In genomic region chr2:178761759-178762371, GRCh38 we compare ENCODE assay signal across 10 cellular contexts. TPM values are rescaled to one million over a fixed set of nuclear protein-coding genes. Genes with fewer than 3 reads are reported as not detected.
DNase-seq lines count a peak whose midpoint lies in the region; ATAC-seq and TF ChIP-seq lines count a peak whose summit lies in the region.
"Had no signal": no experiment of that assay in that cellular context is flagged by ENCODE, and none has a peak within 500 bp of the region (broad histone marks: within the 10 kb centered on the region; RNA-seq: fewer than 3 reads in every experiment).

No MANE protein-coding gene starts in this region.

- no peak overlapping the region for H2BK15ac ChIP-seq in IMR-90 (ENCODE audit: low read depth, low read length)

- H3K27ac ChIP-seq in IMR-90 (ENCODE audit: insufficient read depth, low read length): no peak overlapping the region
- H3K27ac ChIP-seq in PC-9: no peak overlapping the region
- no peak overlapping the region for H3K27ac ChIP-seq in colonic mucosa
- H3K27ac ChIP-seq: BLaER1 treated with 17β-estradiol and CSF1 and Interleukin-3, amounts not matched to agents 10 nM and 100 nM had no signal

- H3K36me3 ChIP-seq in IMR-90 (ENCODE audit: control insufficient read depth, insufficient read depth, low read length): no peaks in the 10 kb centered on the region
- no peaks in the 10 kb centered on the region for H3K36me3 ChIP-seq in PC-9 (ENCODE audit: low read depth)
- no peaks in the 10 kb centered on the region for H3K36me3 ChIP-seq in colonic mucosa
- H3K36me3 ChIP-seq: BLaER1 treated with 17β-estradiol and CSF1 and Interleukin-3, amounts not matched to agents 10 nM and 100 nM had no signal

- no peak overlapping the region for H2AK5ac ChIP-seq in IMR-90 (ENCODE audit: low read depth, low read length)

- POLR2A ChIA-PET in IMR-90 (lab: Charles Lee; ENCODE audit: unreplicated experiment) (no interaction called here), PC-9 (lab: Charles Lee; ENCODE audit: unreplicated experiment) (no interaction called here)

- no peaks in the 10 kb centered on the region for H3K27me3 Mint-ChIP-seq in natural killer cell (ENCODE audit: low read depth in 2 of 2)
- H3K27me3 Mint-ChIP-seq: stimulated activated naive CD8-positive, alpha-beta T cell treated with anti-CD3 and anti-CD28 coated beads, Interleukin-15, Interleukin-2, amounts not matched to agents 100 ng/mL and 50 ng/mL, for 24 hours had no signal

- H2AFZ ChIP-seq in IMR-90 (replicated peaks; ENCODE audit: low read length, poor library complexity) (no peak overlapping the region), PC-9 (no peak overlapping the region)

- H3K4me1 Mint-ChIP-seq in natural killer cell: no peaks in the 10 kb centered on the region

- H2BK120ac ChIP-seq in IMR-90 (ENCODE audit: low read depth, low read length): no peak overlapping the region

- H3K4me3 Mint-ChIP-seq in natural killer cell: no peak overlapping the region
- H3K4me3 Mint-ChIP-seq: stimulated activated naive CD8-positive, alpha-beta T cell treated with anti-CD3 and anti-CD28 coated beads, Interleukin-15, Interleukin-2, amounts not matched to agents 100 ng/mL and 50 ng/mL, for 24 hours had no signal

- no peak for TF ChIP-seq POLR2A in IMR-90 (IDR thresholded peaks at IDR 0.05; ENCODE audit: low read depth, low read length)

- H4K8ac ChIP-seq in IMR-90 (ENCODE audit: low read depth in 2 of 2, low read length in 2 of 2): no peak overlapping the region

- H3K14ac ChIP-seq in IMR-90 (replicated peaks; ENCODE audit: low read depth, low read length): no peak overlapping the region

- H4K91ac ChIP-seq in IMR-90 (ENCODE audit: insufficient read depth, low read depth, low read length): no peak overlapping the region

- peak; percentile 66 for TF ChIP-seq CTCF in IMR-90 (conservative IDR thresholded peaks at IDR 0.05; ENCODE audit: low read depth, low read length)
- TF ChIP-seq CTCF in PC-9 (conservative IDR thresholded peaks at IDR 0.05): peak; percentile 98
- TF ChIP-seq CTCF in colonic mucosa (IDR thresholded peaks at IDR 0.05): peak; percentile 58
- TF ChIP-seq CTCF in natural killer cell (IDR thresholded peaks at IDR 0.05): peak; percentile 62
- no peak for TF ChIP-seq CTCF in omental fat pad (IDR thresholded peaks at IDR 0.05)

- ATAC-seq in GM19452 (IDR thresholded peaks at IDR 0.05; ENCODE audit: unreplicated experiment) (peak; percentile 64), IMR-90 (ENCODE audit: low read depth) (peak; percentile 33; the same call in 1 of the 2 replicates), natural killer cell (peak in 2 of 3 donors; percentile 42 to 46), omental fat pad (ENCODE audit: low FRiP score) (no peak)

- intact Hi-C loops in IMR-90 (cut with micrococcal nuclease): loop anchor here (1.0 kb wide), 1 partner anchor 152 kb away; no protein-coding TSS in a partner anchor
- intact Hi-C loops in PC-9 (cut with micrococcal nuclease; ENCODE audit: unreplicated experiment): loop anchor here (1.0 to 10.0 kb wide), 7 partner anchors 152 to 1315 kb away; partner anchors contain the start of gene FKBP7
- intact Hi-C loops in colonic mucosa (cut with DNase I): no loop called here
- intact Hi-C loops in natural killer cell (cut with micrococcal nuclease): no loop called here

- 0% methylated on average over 1 of the region's 2 CpGs; no CpG with 5 or more reads in 1 of the 2 experiments for WGBS in IMR-90 (ENCODE audit: extremely low coverage in 2 of 2, insufficient read length in 1 of 2), 2 experiments

- no peaks in the 10 kb centered on the region for H3F3A ChIP-seq in PC-9 (ENCODE audit: insufficient read depth, low read depth)

- BruUV-seq in IMR-90 (replicated peaks; lab: Mats Ljungman, UMichigan) (no TSS peak), PC-9 (replicated peaks; lab: Mats Ljungman, UMichigan) (no TSS peak)

- H3K9me2 ChIP-seq in PC-9 (ENCODE audit: insufficient read depth): no peaks in the 10 kb centered on the region

- in situ Hi-C loops in IMR-90 (cut with MboI; ENCODE audit: low sequenced_read_pairs): no loop called here

- H2AK9ac ChIP-seq in IMR-90 (replicated peaks; ENCODE audit: low read depth, low read length, poor library complexity): no peak overlapping the region

- H3K4ac ChIP-seq in IMR-90 (ENCODE audit: low read depth, low read length): no peak overlapping the region

- H3K56ac ChIP-seq in IMR-90 (ENCODE audit: extremely low read depth, insufficient read depth, low read length): no peak overlapping the region

- no peaks in the 10 kb centered on the region for H3K79me1 ChIP-seq in IMR-90 (ENCODE audit: low read depth in 1 of 2, low read length in 2 of 2)

- H3K9me1 ChIP-seq in IMR-90 (ENCODE audit: insufficient read depth, low read length): no peaks in the 10 kb centered on the region

- H4K20me1 ChIP-seq in IMR-90 (ENCODE audit: insufficient read depth, low read length) (no peaks in the 10 kb centered on the region), PC-9 (ENCODE audit: insufficient read depth) (no peaks in the 10 kb centered on the region)
- H4K20me1 ChIP-seq: BLaER1 treated with 17β-estradiol and CSF1 and Interleukin-3, amounts not matched to agents 10 nM and 100 nM had no signal

- peak; percentile 65 for TF ChIP-seq RAD21 in IMR-90 (IDR thresholded peaks at IDR 0.05; ENCODE audit: low read length)

- H3K79me2 ChIP-seq in PC-9 (ENCODE audit: low read depth): no peaks in the 10 kb centered on the region

- H3K27ac Mint-ChIP-seq in natural killer cell: no peak overlapping the region
- H3K27ac Mint-ChIP-seq: stimulated activated naive CD8-positive, alpha-beta T cell treated with anti-CD3 and anti-CD28 coated beads, Interleukin-15, Interleukin-2, amounts not matched to agents 100 ng/mL and 50 ng/mL, for 24 hours had no signal

- DNase-seq in NCI-H524 (lab: John Stamatoyannopoulos, UW) (peak; percentile 6 to 65), NCI-H524 treated with DMSO at 0.1 percent for 48 hours (lab: John Stamatoyannopoulos, UW) (no peak), IMR-90 (peak; percentile 49), PC-9 (peak; percentile 46 to 75), colonic mucosa (peak; percentile 19), natural killer cell (no peak), omental fat pad (ENCODE audit: low spot score) (no peak)

- H3K9ac ChIP-seq in IMR-90 (ENCODE audit: low read depth, low read length): no peak overlapping the region
- H3K9ac ChIP-seq in colonic mucosa (ENCODE audit: low read depth in 2 of 2, low read length in 2 of 2): no peak overlapping the region
- H3K9ac ChIP-seq: BLaER1 treated with 17β-estradiol and CSF1 and Interleukin-3, amounts not matched to agents 10 nM and 100 nM had no signal

- H3K9me3 Mint-ChIP-seq in natural killer cell: no peaks in the 10 kb centered on the region
- H3K9me3 Mint-ChIP-seq: stimulated activated naive CD8-positive, alpha-beta T cell treated with anti-CD3 and anti-CD28 coated beads, Interleukin-15, Interleukin-2, amounts not matched to agents 100 ng/mL and 50 ng/mL, for 24 hours had no signal

- dilution Hi-C loops in IMR-90 (cut with HindIII; ENCODE audit: low sequenced_read_pairs, unreplicated experiment): no loop called here

- H3K4me3 ChIP-seq in IMR-90 (ENCODE audit: insufficient read depth, low read depth, low read length): no peak overlapping the region
- no peak overlapping the region for H3K4me3 ChIP-seq in PC-9
- H3K4me3 ChIP-seq in colonic mucosa: no peak overlapping the region
- H3K4me3 ChIP-seq: BLaER1 treated with 17β-estradiol and CSF1 and Interleukin-3, amounts not matched to agents 10 nM and 100 nM had no signal

- H3K4me2 ChIP-seq in IMR-90 (ENCODE audit: low read depth, low read length): no peak overlapping the region
- H3K4me2 ChIP-seq in PC-9: no peak overlapping the region
- H3K4me2 ChIP-seq: BLaER1 treated with 17β-estradiol and CSF1 and Interleukin-3, amounts not matched to agents 10 nM and 100 nM had no signal

- H3K9me3 ChIP-seq in IMR-90 (ENCODE audit: control insufficient read depth, insufficient read depth, low read length) (no peaks in the 10 kb centered on the region), PC-9 (ENCODE audit: insufficient read depth, low read depth) (no peaks in the 10 kb centered on the region), colonic mucosa (no peaks in the 10 kb centered on the region)
- H3K9me3 ChIP-seq: BLaER1 treated with 17β-estradiol and CSF1 and Interleukin-3, amounts not matched to agents 10 nM and 100 nM had no signal

- CTCF ChIA-PET in IMR-90 (lab: Yijun Ruan, JAX) (interaction anchor here (0.6 to 1.9 kb wide), 14 partner anchors 10 to 997 kb away, joined by 3 to 11 read pairs (median 4); no protein-coding TSS in a partner anchor), PC-9 (lab: Charles Lee) (interaction anchor here (0.5 to 1.4 kb wide), 6 partner anchors 34 to 510 kb away, joined by 3 to 8 read pairs (median 4); no protein-coding TSS in a partner anchor)

- H4K5ac ChIP-seq in IMR-90 (ENCODE audit: low read depth, low read length): no peak overlapping the region

- H2BK20ac ChIP-seq in IMR-90 (ENCODE audit: low read depth, low read length): no peak overlapping the region

- H3K4me1 ChIP-seq in IMR-90 (ENCODE audit: control insufficient read depth, insufficient read depth, low read length) (no peaks in the 10 kb centered on the region), PC-9 (replicated peaks; ENCODE audit: insufficient read depth) (peaks cover 11% of the 10 kb centered on the region), colonic mucosa (no peaks in the 10 kb centered on the region)

- H3K36me3 Mint-ChIP-seq in natural killer cell: no peaks in the 10 kb centered on the region

- H3K27me3 ChIP-seq in IMR-90 (ENCODE audit: control insufficient read depth, insufficient read depth, low read length) (peaks cover 2% of the 10 kb centered on the region; the same call in 1 of the 2 replicates), PC-9 (ENCODE audit: insufficient read depth, low read depth) (no peaks in the 10 kb centered on the region), colonic mucosa (no peaks in the 10 kb centered on the region)
- H3K27me3 ChIP-seq: BLaER1 treated with 17β-estradiol and CSF1 and Interleukin-3, amounts not matched to agents 10 nM and 100 nM had no signal

- H2BK5ac ChIP-seq in IMR-90 (ENCODE audit: low read depth, low read length, poor library complexity, severe bottlenecking): no peak overlapping the region

- H3K23ac ChIP-seq in IMR-90 (ENCODE audit: low read depth, low read length): no peak overlapping the region

- H3K18ac ChIP-seq in IMR-90 (ENCODE audit: low read depth, low read length): no peak overlapping the region

TF ChIP-seq in IMR-90, 13 proteins besides CTCF, POLR2A, EP300 and RAD21 (continues in another document):
- TF ChIP-seq SMC3 (IDR thresholded peaks at IDR 0.05; ENCODE audit: low read depth, low read length): peak; percentile 33; the same call in 1 of the 2 replicates

RNA-seq across cellular contexts. Expression of gene TTN, which starts 45.4 kb away (rescaled TPM):
- total RNA-seq in IMR-90 (2012; rRNA removed) (0.18 and 0.83 TPM in 2 replicates), PC-9 (2021) (not detected in 2 replicates), colonic mucosa (1 to 10 TPM in 1 of 2 donors, under 1 TPM in 1; 0.99 to 1.8 TPM), natural killer cell (1 to 10 TPM; 2.5 to 4.2 (median 3.7) TPM), omental fat pad (10 to 100 TPM; 13.2 to 37.7 (median 22.7) TPM)
- 0.02 and 0.03 TPM in 2 replicates for polyA plus RNA-seq in IMR-90 (2012; rRNA removed)
- polyA plus RNA-seq in IMR-90 (2012; cell fraction: cytosol; rRNA removed): under 0.01 TPM in 2 replicates
- 0.02 TPM in 2 replicates for polyA plus RNA-seq in IMR-90 (2012; cell fraction: nucleus; rRNA removed; ENCODE audit: low replicate concordance)

Comparison
In these comparisons a context has a peak if more than half of its experiments do, and no peak if none do; other contexts are left out.
1. DNase-seq: peak in NCI-H524 (2 of 2), IMR-90 (single experiment), PC-9 (2 of 2) and colonic mucosa (single experiment); none in NCI-H524 treated with DMSO at 0.1 percent for 48 hours (single experiment), natural killer cell (single experiment) and omental fat pad (single experiment).
2. CTCF ChIP-seq: peak in IMR-90 (single experiment), PC-9 (single experiment), colonic mucosa (single experiment) and natural killer cell (single experiment); none in omental fat pad (0 of 3).
3. intact Hi-C loops: an anchor here in IMR-90 (1.0 kb wide) and PC-9 (1.0 to 10.0 kb wide); none called in colonic mucosa and natural killer cell.